In the genomic region with DNA sequence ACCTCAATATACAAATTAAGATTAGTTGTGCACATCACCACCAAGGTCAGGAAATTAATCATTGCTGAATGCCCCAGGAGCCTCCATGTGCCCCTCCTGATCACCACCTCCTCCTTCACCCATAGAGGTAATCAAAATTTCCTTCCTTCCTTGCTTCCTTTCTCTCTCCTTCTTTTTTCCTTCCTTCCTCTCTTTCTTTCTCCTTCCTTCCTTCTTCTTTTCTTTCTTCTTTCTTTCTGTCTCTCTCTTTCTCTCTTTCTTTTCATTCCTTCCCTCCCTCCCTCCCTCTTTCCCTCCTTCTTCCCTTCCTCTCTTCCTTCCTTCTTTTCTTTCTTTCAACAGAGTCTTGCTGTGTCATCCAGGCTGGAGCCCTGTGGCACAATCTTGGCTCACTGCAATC, we compare ENCODE assay signal across 10 cellular contexts.
"Had no signal": no experiment of that assay in that cellular context is flagged by ENCODE, and none has a peak within 500 bp of the region (broad histone marks: within the 10 kb centered on the region; RNA-seq: fewer than 3 reads in every experiment).

No MANE protein-coding gene starts in this region.

- DNase-seq: GM23248, H9, HCEC 1CT, HFFc6, KG1 had no signal

- H3K4me3 ChIP-seq: GM23248 had no signal

- H2AFZ ChIP-seq: GM23248 had no signal

- H3K9ac ChIP-seq: GM23248 had no signal

- H3K4me3 Mint-ChIP-seq: H9, HFFc6, IgD-negative memory B cell had no signal

- H3K27me3 Mint-ChIP-seq: IgD-negative memory B cell had no signal

- H3K27ac Mint-ChIP-seq: H9, HFFc6 had no signal

- H3K36me3 Mint-ChIP-seq: IgD-negative memory B cell had no signal

- FAIRE-seq: H1, H54, HepG2 had no signal

- H3K27ac ChIP-seq: GM23248, HL-60 had no signal

- H3K9me3 Mint-ChIP-seq: IgD-negative memory B cell had no signal
